ENCODE assay signal across 12 cellular contexts in genomic region chr10:75955953-75956352, GRCh38.
"Had no signal": no experiment of that assay in that cellular context is flagged by ENCODE, and none has a peak within 500 bp of the region (broad histone marks: within the 10 kb centered on the region; RNA-seq: fewer than 3 reads in every experiment).

No MANE protein-coding gene starts in this region.

- H3K4me3 ChIP-seq: cardiac muscle cell, esophagus muscularis mucosa, uterus had no signal

- H3K9me3 ChIP-seq: esophagus muscularis mucosa, uterus had no signal

- H3K27me3 ChIP-seq: cardiac muscle cell, esophagus muscularis mucosa, uterus had no signal

- DNase-seq: activated CD4-positive, alpha-beta T cell treated with anti-CD3 and anti-CD28 coated beads, Interleukin-2, amount 10 ng/mL, durations not matched to agents 24 days and 14 days; activated CD8-positive, alpha-beta memory T cell treated with anti-CD3 and anti-CD28 coated beads for 24 hours; activated naive CD4-positive, alpha-beta T cell treated with anti-CD3 and anti-CD28 coated beads, Interleukin-2, amount 10 ng/mL, durations not matched to agents 7 days and 5 days; glutamatergic neuron; immature natural killer cell; natural killer cell; stimulated activated CD4-positive, alpha-beta T cell treated with anti-CD3 and anti-CD28 coated beads, Interleukin-4, amount 100 ng/mL, for 4 hours; stimulated activated naive CD8-positive, alpha-beta T cell treated with anti-CD3 and anti-CD28 coated beads, Interleukin-15, amount 100 ng/mL, for 72 hours; uterus had no signal

- H3K4me1 ChIP-seq: uterus had no signal

- H3K36me3 ChIP-seq: cardiac muscle cell, esophagus muscularis mucosa, uterus had no signal

- H3K27ac ChIP-seq: cardiac muscle cell, esophagus muscularis mucosa, uterus had no signal

- ATAC-seq: activated T-helper 17 cell treated with anti-CD3 and anti-CD28 coated beads, Interleukin-2, amount 50 U/mL, for 72 hours; natural killer cell; stimulated activated naive CD8-positive, alpha-beta T cell treated with anti-CD3 and anti-CD28 coated beads, Interleukin-15, amount 100 ng/mL, for 72 hours had no signal
